Comparison of ENCODE assay signal across 1 cellular context in genomic region chr22:39149915-39150847, GRCh38.
TF ChIP-seq lines count a peak whose summit lies in the region.

No MANE protein-coding gene starts in this region.

TF ChIP-seq in GM23338, 12 proteins besides CTCF, POLR2A, EP300 and RAD21 (continued from another document):
- TF ChIP-seq REST (IDR thresholded peaks at IDR 0.05; ENCODE audit: unreplicated experiment) (no peak), EZH2phosphoT487 (IDR thresholded peaks at IDR 0.05; ENCODE audit: unreplicated experiment) (no peak)
